Comparison of ENCODE assay signal across 29 cellular contexts in genomic region chr5:58046371-58046770, GRCh38.
"Had no signal": no experiment of that assay in that cellular context is flagged by ENCODE, and none has a peak within 500 bp of the region (broad histone marks: within the 10 kb centered on the region; RNA-seq: fewer than 3 reads in every experiment).

No MANE protein-coding gene starts in this region.

- H3K4me1 Mint-ChIP-seq: activated CD4-positive, alpha-beta T cell treated with anti-CD3 and anti-CD28 coated beads for 36 hours; activated naive CD8-positive, alpha-beta T cell treated with anti-CD3 and anti-CD28 coated beads, Interleukin-2, amount 10 ng/mL, durations not matched to agents 7 days and 5 days had no signal

- DNase-seq: activated CD4-positive, alpha-beta T cell treated with anti-CD3 and anti-CD28 coated beads for 36 hours; activated CD4-positive, alpha-beta T cell treated with anti-CD3 and anti-CD28 coated beads, Interleukin-2, amount 50 U/mL, for 1 hour; activated CD8-positive, alpha-beta memory T cell treated with anti-CD3 and anti-CD28 coated beads, Interleukin-2, amount 50 U/mL, for 4 hours; activated CD8-positive, alpha-beta T cell treated with anti-CD3 and anti-CD28 coated beads for 36 hours; activated naive CD4-positive, alpha-beta T cell treated with anti-CD3 and anti-CD28 coated beads, Interleukin-2, amount 50 U/mL, for 16 hours; activated naive CD8-positive, alpha-beta T cell treated with anti-CD3 and anti-CD28 coated beads, Interleukin-2, amount 10 ng/mL, durations not matched to agents 7 days and 5 days; activated T-cell treated with anti-CD3 and anti-CD28 coated beads, Interleukin-2, amount 50 U/mL, for 72 hours; adrenal gland; anterior cingulate cortex; MG63; MV-4-11; NCI-H1092 treated with DMSO at 0.1 percent for 48 hours; NCI-H1417 treated with DMSO at 0.1 percent for 48 hours; NCI-H1694; NCI-H2029; NCI-H345; NCI-H510A; NCI-H526 treated with DMSO at 0.1 percent for 48 hours; NCI-H82; NK-92 treated with Interleukin-12 subunit alpha and Interleukin-12 subunit beta, amount 100 ng/mL, for 24 hours; OCI-M1; RPMI8226; SJCRH30; SK-N-SH; T-helper 1 cell; WERI-Rb-1 had no signal

- H3K36me3 ChIP-seq: adrenal gland, MG63, SJCRH30, WERI-Rb-1 had no signal

- H3K36me3 Mint-ChIP-seq: activated naive CD8-positive, alpha-beta T cell treated with anti-CD3 and anti-CD28 coated beads, Interleukin-2, amount 10 ng/mL, durations not matched to agents 7 days and 5 days had no signal

- H3K4me1 ChIP-seq: adrenal gland, SJCRH30 had no signal

- H3K9me3 Mint-ChIP-seq: activated CD8-positive, alpha-beta T cell treated with anti-CD3 and anti-CD28 coated beads for 36 hours; activated naive CD8-positive, alpha-beta T cell treated with anti-CD3 and anti-CD28 coated beads, Interleukin-2, amount 10 ng/mL, durations not matched to agents 7 days and 5 days; activated T-helper 2 cell treated with anti-CD3 and anti-CD28 coated beads, Interferon-gamma antibody, Interleukin-2, Interleukin-4, amounts not matched to agents 10 μg/mL and 5 μg/mL and 100 μg/mL, durations not matched to agents 14 hours and 24 hours and 36 hours had no signal

- ATAC-seq: activated CD4-positive, alpha-beta T cell treated with anti-CD3 and anti-CD28 coated beads for 36 hours; activated CD8-positive, alpha-beta T cell treated with anti-CD3 and anti-CD28 coated beads for 36 hours; activated T-cell treated with anti-CD3 and anti-CD28 coated beads, Interleukin-2, amount 50 U/mL, for 72 hours; Panc1; Right ventricle myocardium inferior had no signal

- H3K27ac Mint-ChIP-seq: activated CD4-positive, alpha-beta T cell treated with anti-CD3 and anti-CD28 coated beads for 36 hours; activated CD8-positive, alpha-beta T cell treated with anti-CD3 and anti-CD28 coated beads for 36 hours; activated naive CD8-positive, alpha-beta T cell treated with anti-CD3 and anti-CD28 coated beads, Interleukin-2, amount 10 ng/mL, durations not matched to agents 7 days and 5 days; activated T-cell treated with anti-CD3 and anti-CD28 coated beads, Interleukin-2, amount 50 U/mL, for 72 hours; activated T-helper 2 cell treated with anti-CD3 and anti-CD28 coated beads, Interferon-gamma antibody, Interleukin-2, Interleukin-4, amounts not matched to agents 10 μg/mL and 5 μg/mL and 100 μg/mL, durations not matched to agents 14 hours and 24 hours and 36 hours had no signal

- H3K9me3 ChIP-seq: adrenal gland, MG63, SJCRH30, SK-N-SH had no signal

- H3K27ac ChIP-seq: adrenal gland, SJCRH30, WERI-Rb-1 had no signal

- H3K27me3 Mint-ChIP-seq: activated CD8-positive, alpha-beta T cell treated with anti-CD3 and anti-CD28 coated beads for 36 hours; activated naive CD8-positive, alpha-beta T cell treated with anti-CD3 and anti-CD28 coated beads, Interleukin-2, amount 10 ng/mL, durations not matched to agents 7 days and 5 days had no signal

- H3K4me3 ChIP-seq: adrenal gland, MG63, SJCRH30 had no signal

- H3K27me3 ChIP-seq: adrenal gland, MG63, SJCRH30 had no signal

- H3K4me3 Mint-ChIP-seq: activated CD4-positive, alpha-beta T cell treated with anti-CD3 and anti-CD28 coated beads for 36 hours; activated CD8-positive, alpha-beta T cell treated with anti-CD3 and anti-CD28 coated beads for 36 hours; activated naive CD8-positive, alpha-beta T cell treated with anti-CD3 and anti-CD28 coated beads, Interleukin-2, amount 10 ng/mL, durations not matched to agents 7 days and 5 days; activated T-cell treated with anti-CD3 and anti-CD28 coated beads, Interleukin-2, amount 50 U/mL, for 72 hours had no signal
